In the genomic region with DNA sequence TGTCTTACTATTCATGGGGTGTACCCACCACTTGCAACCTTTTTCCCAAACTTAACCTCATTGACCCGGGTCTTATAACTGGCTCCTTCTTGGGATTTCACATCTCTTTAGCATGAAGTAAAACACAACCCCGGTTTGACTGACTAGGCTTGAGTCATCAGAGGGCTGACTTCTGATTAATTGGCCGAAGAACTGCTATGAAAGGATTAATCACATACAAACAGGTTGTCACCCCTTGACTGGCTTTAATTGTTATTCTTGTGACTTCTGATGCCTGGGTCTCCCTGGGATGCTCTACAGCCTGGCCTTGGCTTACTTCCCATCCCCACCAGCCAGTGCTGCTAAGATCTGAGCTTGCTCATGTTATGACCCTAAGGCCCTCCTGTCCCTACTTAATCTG, we compare ENCODE assay signal across 1 cellular context.
TF ChIP-seq lines count a peak whose summit lies in the region.

No MANE protein-coding gene starts in this region.

TF ChIP-seq in K562, 482 proteins besides CTCF, POLR2A, EP300 and RAD21:
- no peak for TF ChIP-seq TOE1 (IDR thresholded peaks at IDR 0.05; ENCODE audit: borderline replicate concordance)
- no peak for TF ChIP-seq TOE1 (CRISPR knock-in tag; IDR thresholded peaks at IDR 0.05; ENCODE audit: borderline replicate concordance, low read depth)
- no peak for TF ChIP-seq KAT2B (IDR thresholded peaks at IDR 0.05; ENCODE audit: low read depth, low read length)
- no peak for TF ChIP-seq ZNF57 (CRISPR knock-in tag; IDR thresholded peaks at IDR 0.05)
- TF ChIP-seq, protein P1, sequence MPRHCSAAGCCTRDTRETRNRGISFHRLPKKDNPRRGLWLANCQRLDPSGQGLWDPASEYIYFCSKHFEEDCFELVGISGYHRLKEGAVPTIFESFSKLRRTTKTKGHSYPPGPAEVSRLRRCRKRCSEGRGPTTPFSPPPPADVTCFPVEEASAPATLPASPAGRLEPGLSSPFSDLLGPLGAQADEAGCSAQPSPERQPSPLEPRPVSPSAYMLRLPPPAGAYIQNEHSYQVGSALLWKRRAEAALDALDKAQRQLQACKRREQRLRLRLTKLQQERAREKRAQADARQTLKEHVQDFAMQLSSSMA (CRISPR knock-in tag; IDR thresholded peaks at IDR 0.05), result no peak
- no peak for TF ChIP-seq SMARCB1 (IDR thresholded peaks at IDR 0.05; ENCODE audit: insufficient read length, low read depth)
- no peak for TF ChIP-seq E2F3 (CRISPR knock-in tag; IDR thresholded peaks at IDR 0.05)
- no peak for TF ChIP-seq HLTF (IDR thresholded peaks at IDR 0.05)
- no peak for TF ChIP-seq ELF4 (CRISPR knock-in tag; IDR thresholded peaks at IDR 0.05)
- TF ChIP-seq, protein P2, sequence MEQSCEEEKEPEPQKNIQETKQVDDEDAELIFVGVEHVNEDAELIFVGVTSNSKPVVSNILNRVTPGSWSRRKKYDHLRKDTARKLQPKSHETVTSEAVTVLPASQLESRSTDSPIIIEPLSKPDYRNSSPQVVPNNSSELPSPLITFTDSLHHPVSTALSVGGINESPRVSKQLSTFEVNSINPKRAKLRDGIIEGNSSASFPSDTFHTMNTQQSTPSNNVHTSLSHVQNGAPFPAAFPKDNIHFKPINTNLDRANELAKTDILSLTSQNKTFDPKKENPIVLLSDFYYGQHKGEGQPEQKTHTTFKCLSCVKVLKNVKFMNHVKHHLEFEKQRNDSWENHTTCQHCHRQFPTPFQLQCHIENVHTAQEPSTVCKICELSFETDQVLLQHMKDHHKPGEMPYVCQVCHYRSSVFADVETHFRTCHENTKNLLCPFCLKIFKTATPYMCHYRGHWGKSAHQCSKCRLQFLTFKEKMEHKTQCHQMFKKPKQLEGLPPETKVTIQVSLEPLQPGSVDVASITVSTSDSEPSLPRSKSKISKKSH (CRISPR knock-in tag; IDR thresholded peaks at IDR 0.05), result no peak
- TF ChIP-seq HNRNPUL1 (IDR thresholded peaks at IDR 0.05; ENCODE audit: low read length), result no peak
- TF ChIP-seq LEF1 (IDR thresholded peaks at IDR 0.05), result no peak
- no peak for TF ChIP-seq TAF1 (IDR thresholded peaks at IDR 0.05; ENCODE audit: control insufficient read depth, extremely low read depth, insufficient read depth, low read length, severe bottlenecking)
- no peak for TF ChIP-seq PYGO2 (tag; IDR thresholded peaks at IDR 0.05)
- no peak for TF ChIP-seq NCOR1 (IDR thresholded peaks at IDR 0.05)
- TF ChIP-seq SAP30 (IDR thresholded peaks at IDR 0.05; ENCODE audit: borderline replicate concordance, insufficient read depth, low read depth, low read length, poor library complexity, severe bottlenecking), result no peak
- no peak for TF ChIP-seq SIN3B (IDR thresholded peaks at IDR 0.05; ENCODE audit: low read depth)
